Comparison of ENCODE assay signal across 9 cellular contexts in the genomic region with DNA sequence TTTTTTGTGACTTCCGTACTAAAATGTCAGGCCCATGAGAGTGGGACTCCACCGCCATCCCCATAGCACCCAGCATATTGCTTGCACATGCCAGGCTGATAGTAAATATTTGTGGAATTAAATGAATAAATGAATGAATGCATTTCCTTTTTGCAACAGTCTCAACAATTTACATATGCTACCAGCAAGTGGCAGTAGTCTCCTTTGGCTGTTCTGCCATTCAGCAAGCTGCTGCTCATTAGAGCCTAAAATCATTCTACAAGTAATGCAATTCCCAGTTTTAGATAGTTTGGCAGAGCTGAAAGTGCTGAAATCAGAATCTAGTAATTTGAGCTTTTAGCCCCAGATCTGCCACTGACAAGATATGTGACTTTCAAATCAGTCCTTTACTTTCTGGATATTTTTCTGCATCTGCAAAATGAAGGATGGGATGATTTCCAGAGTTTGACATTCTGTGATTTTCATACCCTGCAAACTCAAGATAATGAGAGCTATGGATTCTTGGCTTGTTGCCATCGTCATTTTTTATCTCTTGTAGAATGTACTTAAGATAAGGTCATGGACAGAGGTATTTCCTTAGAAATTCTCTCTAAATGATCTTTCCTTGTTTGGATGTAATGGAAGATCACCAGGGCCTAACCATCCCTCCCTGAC. TPM values are rescaled to one million over a fixed set of nuclear protein-coding genes. Genes with fewer than 3 reads are reported as not detected.
DNase-seq lines count a peak whose midpoint lies in the region; ATAC-seq and TF ChIP-seq lines count a peak whose summit lies in the region.
"Had no signal": no experiment of that assay in that cellular context is flagged by ENCODE, and none has a peak within 500 bp of the region (broad histone marks: within the 10 kb centered on the region; RNA-seq: fewer than 3 reads in every experiment).

No MANE protein-coding gene starts in this region.

- no peaks in the 10 kb centered on the region for H3K36me3 Mint-ChIP-seq in naive thymus-derived CD4-positive, alpha-beta T cell

- H3F3A ChIP-seq in OCI-LY1 (ENCODE audit: insufficient read depth, low read length), result no peaks in the 10 kb centered on the region

- H3K36me3 ChIP-seq in OCI-LY1 (ENCODE audit: insufficient read depth, low read length), result no peaks in the 10 kb centered on the region
- H3K36me3 ChIP-seq in naive thymus-derived CD4-positive, alpha-beta T cell (ENCODE audit: control insufficient read depth in 2 of 3, insufficient read depth in 3 of 3, low read length in 3 of 3), result no peaks in the 10 kb centered on the region

- H3K79me2 ChIP-seq in OCI-LY1 (ENCODE audit: insufficient read depth, low read length), result no peaks in the 10 kb centered on the region

- TF ChIP-seq CTCF in GM20000 (IDR thresholded peaks at IDR 0.05; ENCODE audit: extremely low read depth, missing control alignments) (peak; percentile 19), OCI-LY1 (IDR thresholded peaks at IDR 0.05; ENCODE audit: low read length) (peak; percentile 55; the same call in 1 of the 2 replicates)

- CTCF ChIA-PET in naive thymus-derived CD4-positive, alpha-beta T cell (lab: Charles Lee), result interaction anchor here (0.5 to 1.6 kb wide), 7 partner anchors 88 to 543 kb away, joined by 3 to 4 read pairs (median 3); no protein-coding TSS in a partner anchor

- H3K9ac ChIP-seq in OCI-LY1 (ENCODE audit: low read length), result no peak overlapping the region

- H3K27ac Mint-ChIP-seq in naive thymus-derived CD4-positive, alpha-beta T cell, result peak overlapping the region in 1 of 9 donors; percentile 24
- H3K27ac Mint-ChIP-seq: T-helper 1 cell treated with Interleukin-12 subunit alpha and Interleukin-12 subunit beta and Interleukin-4 antibody, amounts not matched to agents 30 μg/mL and 1 μg/mL, for 36 hours had no signal

- H3K4me3 ChIP-seq in OCI-LY1 (ENCODE audit: low read depth, low read length, poor library complexity, severe bottlenecking), result no peak overlapping the region
- no peak overlapping the region for H3K4me3 ChIP-seq in naive thymus-derived CD4-positive, alpha-beta T cell (ENCODE audit: low read length)

- H3K27me3 ChIP-seq in OCI-LY1 (ENCODE audit: insufficient read depth, low read length), result no peaks in the 10 kb centered on the region
- H3K27me3 ChIP-seq in naive thymus-derived CD4-positive, alpha-beta T cell (ENCODE audit: control insufficient read depth in 2 of 2, insufficient read depth in 2 of 2, low read length in 2 of 2), result no peaks in the 10 kb centered on the region

- H3K9me2 ChIP-seq in OCI-LY1 (ENCODE audit: low read depth, low read length), result no peaks in the 10 kb centered on the region

- H2AFZ ChIP-seq in OCI-LY1 (ENCODE audit: low read length), result no peak overlapping the region

- no peaks in the 10 kb centered on the region for H3K4me1 Mint-ChIP-seq in naive thymus-derived CD4-positive, alpha-beta T cell

- H3K4me2 ChIP-seq in OCI-LY1 (ENCODE audit: low read length), result no peak overlapping the region

- ATAC-seq in naive thymus-derived CD4-positive, alpha-beta T cell, result peak; percentile 60
- ATAC-seq in HG03565 (IDR thresholded peaks at IDR 0.05; ENCODE audit: unreplicated experiment), result no peak

- no peaks in the 10 kb centered on the region for H4K20me1 ChIP-seq in OCI-LY1 (ENCODE audit: insufficient read depth, low read length)

- H3K4me1 ChIP-seq in OCI-LY1 (ENCODE audit: insufficient read depth, low read length, severe bottlenecking), result peaks cover 4% of the 10 kb centered on the region
- no peaks in the 10 kb centered on the region for H3K4me1 ChIP-seq in naive thymus-derived CD4-positive, alpha-beta T cell (ENCODE audit: control insufficient read depth in 2 of 2, insufficient read depth in 2 of 2, low read length in 2 of 2)

- POLR2A ChIA-PET in naive thymus-derived CD4-positive, alpha-beta T cell (lab: Charles Lee), result no interaction called here

- no peaks in the 10 kb centered on the region for H3K9me3 ChIP-seq in OCI-LY1 (ENCODE audit: low read length)
- H3K9me3 ChIP-seq in naive thymus-derived CD4-positive, alpha-beta T cell (ENCODE audit: control insufficient read depth in 2 of 3, low read length in 3 of 3), result no peaks in the 10 kb centered on the region

- no peaks in the 10 kb centered on the region for H3K27me3 Mint-ChIP-seq in naive thymus-derived CD4-positive, alpha-beta T cell

- intact Hi-C loops in naive thymus-derived CD4-positive, alpha-beta T cell (cut with micrococcal nuclease), result loop anchor here (1.0 to 10.0 kb wide), 7 partner anchors 36 to 448 kb away; a partner anchor contains a TSS
- intact Hi-C loops in posterior vena cava (cut with DNase I), result loop anchor here in 1 of 2 donors (10.0 kb wide), 1 partner anchor 100 kb away; no protein-coding TSS in a partner anchor

- no peak overlapping the region for H3K27ac ChIP-seq in OCI-LY1 (ENCODE audit: low read depth, low read length, poor library complexity, severe bottlenecking)
- no peak overlapping the region for H3K27ac ChIP-seq in naive thymus-derived CD4-positive, alpha-beta T cell (ENCODE audit: low read depth, low read length)

- H3K4me3 Mint-ChIP-seq in naive thymus-derived CD4-positive, alpha-beta T cell, result no peak overlapping the region
- H3K4me3 Mint-ChIP-seq: T-helper 1 cell treated with Interleukin-12 subunit alpha and Interleukin-12 subunit beta and Interleukin-4 antibody, amounts not matched to agents 30 μg/mL and 1 μg/mL, for 36 hours had no signal

- peak; percentile 18 for DNase-seq in Caki2 (ENCODE audit: low read depth)
- DNase-seq in GM20000 (ENCODE audit: low spot score), result peak; percentile 18
- peak; percentile 59 for DNase-seq in dermis blood vessel endothelial cell
- peak in 7 of 9 donors; percentile 12 to 59 (median 36) for DNase-seq in naive thymus-derived CD4-positive, alpha-beta T cell
- DNase-seq in posterior vena cava (ENCODE audit: low spot score), result no peak
- DNase-seq in activated T-cell treated with anti-CD3 and anti-CD28 coated beads, Interleukin-2, amount 50 U/mL, for 1 hour, result no peak

- H3K9me3 Mint-ChIP-seq in naive thymus-derived CD4-positive, alpha-beta T cell, result peaks cover 0 to 1% (median 0%) of the 10 kb centered on the region in 11 donors
- H3K9me3 Mint-ChIP-seq: T-helper 1 cell treated with Interleukin-12 subunit alpha and Interleukin-12 subunit beta and Interleukin-4 antibody, amounts not matched to agents 30 μg/mL and 1 μg/mL, for 36 hours had no signal

- in situ Hi-C loops in Caki2 (cut with HindIII; ENCODE audit: low pct_unique_long_range_greater_than_20kb, low sequenced_read_pairs), result no loop called here

RNA-seq across cellular contexts. Expression of a gene that starts 35.7 kb away (rescaled TPM):
- 3.7 and 7.7 TPM in 2 replicates for total RNA-seq in Caki2 (2014; rRNA removed; shearing (Covaris generic); ENCODE audit: low replicate concordance)
- 3.3 and 4.6 TPM in 2 replicates for total RNA-seq in dermis blood vessel endothelial cell
- total RNA-seq in naive thymus-derived CD4-positive, alpha-beta T cell, result 10 to 100 TPM; 31.0 to 46.8 (median 32.4) TPM
- 1 to 10 TPM; 5.9 to 9.2 TPM for polyA plus RNA-seq in naive thymus-derived CD4-positive, alpha-beta T cell
- 1 to 10 TPM; 8.2 to 9.1 TPM for total RNA-seq in posterior vena cava

Comparison
In these comparisons a context has a peak if more than half of its experiments do, and no peak if none do; other contexts are left out.
1. DNase-seq: peak in Caki2 (single experiment), GM20000 (single experiment), dermis blood vessel endothelial cell (single experiment) and naive thymus-derived CD4-positive, alpha-beta T cell (7 of 9); none in posterior vena cava (single experiment) and activated T-cell treated with anti-CD3 and anti-CD28 coated beads, Interleukin-2, amount 50 U/mL, for 1 hour (single experiment).